In genomic region chr1:89657886-89658285, GRCh38 we compare ENCODE assay signal across 9 cellular contexts. TPM values are rescaled to one million over a fixed set of nuclear protein-coding genes. Genes with fewer than 3 reads are reported as not detected.
DNase-seq lines count a peak whose midpoint lies in the region; ATAC-seq lines count a peak whose summit lies in the region.
"Had no signal": no experiment of that assay in that cellular context is flagged by ENCODE, and none has a peak within 500 bp of the region (broad histone marks: within the 10 kb centered on the region; RNA-seq: fewer than 3 reads in every experiment).

No MANE protein-coding gene starts in this region.

- DNase-seq in foreskin melanocyte = peak; percentile 92
- DNase-seq in amniotic stem cell (lab: John Stamatoyannopoulos, UW) = no peak
- DNase-seq in NCI-H1930 (lab: John Stamatoyannopoulos, UW) = no peak
- no peak for DNase-seq in globus pallidus (ENCODE audit: low spot score)
- no peak for DNase-seq in HPDE6-E6E7 (ENCODE audit: extremely low spot score)
- DNase-seq: activated CD8-positive, alpha-beta memory T cell treated with anti-CD3 and anti-CD28 coated beads, Interleukin-2, amount 50 U/mL, for 48 hours had no signal

- peaks cover 7% of the 10 kb centered on the region for H3K36me3 Mint-ChIP-seq in IgD-negative memory B cell

- peaks cover 47 to 60% (median 58%) of the 10 kb centered on the region in 3 donors for H3K4me1 Mint-ChIP-seq in IgD-negative memory B cell

- H3K27ac Mint-ChIP-seq in IgD-negative memory B cell = peak overlapping the region; percentile 16 to 34 (median 21)

- peak; percentile 46 for ATAC-seq in GM18499 (IDR thresholded peaks at IDR 0.05; ENCODE audit: insufficient read depth, unreplicated experiment)
- ATAC-seq in GM21381 (IDR thresholded peaks at IDR 0.05; ENCODE audit: unreplicated experiment) = peak; percentile 65

- peaks cover 0 to 1% (median 0%) of the 10 kb centered on the region in 3 donors for H3K9me3 Mint-ChIP-seq in IgD-negative memory B cell

- no peaks in the 10 kb centered on the region for H3K27me3 Mint-ChIP-seq in IgD-negative memory B cell

- peak overlapping the region in 2 of 4 donors; percentile 39 to 57 for H3K4me3 Mint-ChIP-seq in IgD-negative memory B cell

RNA-seq across cellular contexts. Expression of gene LRRC8C, which starts 25.0 kb away (rescaled TPM):
- 2.9 TPM for polyA plus RNA-seq in IgD-negative memory B cell
